In the genomic region with DNA sequence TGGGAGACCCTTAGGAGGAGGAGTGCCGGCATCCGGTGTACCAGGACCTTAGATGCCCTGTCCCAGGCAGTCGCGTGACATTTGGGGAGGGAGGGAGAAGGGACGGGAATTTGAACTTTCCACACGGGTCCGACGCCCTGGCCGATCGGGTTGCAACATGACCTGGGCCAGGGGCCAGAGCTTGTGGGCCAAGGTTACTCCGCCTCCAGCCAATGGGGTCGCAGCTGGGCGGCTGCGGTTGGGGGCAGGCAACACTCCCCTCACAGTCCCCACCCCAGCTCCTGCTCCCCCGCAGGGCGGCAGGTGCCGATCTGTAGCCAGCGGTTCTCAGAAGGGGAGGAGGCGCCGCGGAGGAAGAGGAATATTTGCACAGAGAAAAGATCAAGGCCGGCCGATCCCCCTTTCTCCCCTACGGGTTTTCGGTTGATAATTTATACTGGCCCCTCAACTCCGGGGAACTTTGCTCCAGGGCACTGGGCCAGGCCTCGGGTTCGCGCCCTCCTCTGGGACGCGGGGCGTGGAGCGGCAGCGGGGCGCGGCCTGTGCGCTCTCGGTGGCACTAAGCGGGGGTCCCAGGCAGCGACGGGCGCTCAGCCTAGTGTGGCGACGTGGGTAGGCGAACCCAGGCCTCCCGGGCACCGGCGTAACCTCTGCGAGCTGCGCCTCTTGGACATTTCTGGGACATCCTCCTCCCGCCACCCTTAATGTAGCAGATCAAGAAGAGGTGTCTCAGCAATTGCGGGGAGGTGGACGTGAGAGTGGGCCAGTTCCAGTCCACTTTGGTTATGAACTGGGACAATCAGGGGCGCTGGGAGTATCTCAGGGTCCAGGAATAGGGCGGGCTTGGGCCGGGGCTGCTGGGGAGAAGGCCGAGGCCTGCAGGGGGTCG, we compare ENCODE assay signal across 1 cellular context.
A peak's percentile ranks its signal among the peaks of the same experiment; 100 is the strongest.
TF ChIP-seq lines count a peak whose summit lies in the region.

No MANE protein-coding gene starts in this region.

TF ChIP-seq in HepG2, 621 proteins besides CTCF, POLR2A, EP300 and RAD21 (continued from another document and continues in another):
- 0 out of 2 replicates have a peak, but pooled peaks have one; percentile 39 for TF ChIP-seq SMAD3 (CRISPR knock-in tag; IDR thresholded peaks at IDR 0.05)
- no peak for TF ChIP-seq ZNF776 (CRISPR knock-in tag; IDR thresholded peaks at IDR 0.05)
- peak; percentile 94 for TF ChIP-seq ZNF891 (CRISPR knock-in tag; IDR thresholded peaks at IDR 0.05)
- TF ChIP-seq KAT7 (CRISPR knock-in tag; IDR thresholded peaks at IDR 0.05; ENCODE audit: borderline replicate concordance), result no peak
- no peak for TF ChIP-seq MAFF (IDR thresholded peaks at IDR 0.05; ENCODE audit: low read depth, low read length)
- TF ChIP-seq, protein P1, sequence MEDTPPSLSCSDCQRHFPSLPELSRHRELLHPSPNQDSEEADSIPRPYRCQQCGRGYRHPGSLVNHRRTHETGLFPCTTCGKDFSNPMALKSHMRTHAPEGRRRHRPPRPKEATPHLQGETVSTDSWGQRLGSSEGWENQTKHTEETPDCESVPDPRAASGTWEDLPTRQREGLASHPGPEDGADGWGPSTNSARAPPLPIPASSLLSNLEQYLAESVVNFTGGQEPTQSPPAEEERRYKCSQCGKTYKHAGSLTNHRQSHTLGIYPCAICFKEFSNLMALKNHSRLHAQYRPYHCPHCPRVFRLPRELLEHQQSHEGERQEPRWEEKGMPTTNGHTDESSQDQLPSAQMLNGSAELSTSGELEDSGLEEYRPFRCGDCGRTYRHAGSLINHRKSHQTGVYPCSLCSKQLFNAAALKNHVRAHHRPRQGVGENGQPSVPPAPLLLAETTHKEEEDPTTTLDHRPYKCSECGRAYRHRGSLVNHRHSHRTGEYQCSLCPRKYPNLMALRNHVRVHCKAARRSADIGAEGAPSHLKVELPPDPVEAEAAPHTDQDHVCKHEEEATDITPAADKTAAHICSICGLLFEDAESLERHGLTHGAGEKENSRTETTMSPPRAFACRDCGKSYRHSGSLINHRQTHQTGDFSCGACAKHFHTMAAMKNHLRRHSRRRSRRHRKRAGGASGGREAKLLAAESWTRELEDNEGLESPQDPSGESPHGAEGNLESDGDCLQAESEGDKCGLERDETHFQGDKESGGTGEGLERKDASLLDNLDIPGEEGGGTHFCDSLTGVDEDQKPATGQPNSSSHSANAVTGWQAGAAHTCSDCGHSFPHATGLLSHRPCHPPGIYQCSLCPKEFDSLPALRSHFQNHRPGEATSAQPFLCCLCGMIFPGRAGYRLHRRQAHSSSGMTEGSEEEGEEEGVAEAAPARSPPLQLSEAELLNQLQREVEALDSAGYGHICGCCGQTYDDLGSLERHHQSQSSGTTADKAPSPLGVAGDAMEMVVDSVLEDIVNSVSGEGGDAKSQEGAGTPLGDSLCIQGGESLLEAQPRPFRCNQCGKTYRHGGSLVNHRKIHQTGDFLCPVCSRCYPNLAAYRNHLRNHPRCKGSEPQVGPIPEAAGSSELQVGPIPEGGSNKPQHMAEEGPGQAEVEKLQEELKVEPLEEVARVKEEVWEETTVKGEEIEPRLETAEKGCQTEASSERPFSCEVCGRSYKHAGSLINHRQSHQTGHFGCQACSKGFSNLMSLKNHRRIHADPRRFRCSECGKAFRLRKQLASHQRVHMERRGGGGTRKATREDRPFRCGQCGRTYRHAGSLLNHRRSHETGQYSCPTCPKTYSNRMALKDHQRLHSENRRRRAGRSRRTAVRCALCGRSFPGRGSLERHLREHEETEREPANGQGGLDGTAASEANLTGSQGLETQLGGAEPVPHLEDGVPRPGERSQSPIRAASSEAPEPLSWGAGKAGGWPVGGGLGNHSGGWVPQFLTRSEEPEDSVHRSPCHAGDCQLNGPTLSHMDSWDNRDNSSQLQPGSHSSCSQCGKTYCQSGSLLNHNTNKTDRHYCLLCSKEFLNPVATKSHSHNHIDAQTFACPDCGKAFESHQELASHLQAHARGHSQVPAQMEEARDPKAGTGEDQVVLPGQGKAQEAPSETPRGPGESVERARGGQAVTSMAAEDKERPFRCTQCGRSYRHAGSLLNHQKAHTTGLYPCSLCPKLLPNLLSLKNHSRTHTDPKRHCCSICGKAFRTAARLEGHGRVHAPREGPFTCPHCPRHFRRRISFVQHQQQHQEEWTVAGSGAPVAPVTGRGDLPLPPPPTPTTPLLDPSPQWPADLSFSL (CRISPR knock-in tag; IDR thresholded peaks at IDR 0.05), result no peak
- TF ChIP-seq HNRNPUL1 (IDR thresholded peaks at IDR 0.05; ENCODE audit: low read depth, low read length), result peak; percentile 78; the same call in 1 of the 2 replicates
- peak; percentile 99 for TF ChIP-seq RXRB (CRISPR knock-in tag; IDR thresholded peaks at IDR 0.05; ENCODE audit: borderline replicate concordance)
- TF ChIP-seq TAF1 (CRISPR knock-in tag; IDR thresholded peaks at IDR 0.05), result peak; percentile 78
- TF ChIP-seq ZNF879 (CRISPR knock-in tag; IDR thresholded peaks at IDR 0.05), result peak; percentile 70; the same call in 1 of the 2 replicates
- TF ChIP-seq, protein P2, sequence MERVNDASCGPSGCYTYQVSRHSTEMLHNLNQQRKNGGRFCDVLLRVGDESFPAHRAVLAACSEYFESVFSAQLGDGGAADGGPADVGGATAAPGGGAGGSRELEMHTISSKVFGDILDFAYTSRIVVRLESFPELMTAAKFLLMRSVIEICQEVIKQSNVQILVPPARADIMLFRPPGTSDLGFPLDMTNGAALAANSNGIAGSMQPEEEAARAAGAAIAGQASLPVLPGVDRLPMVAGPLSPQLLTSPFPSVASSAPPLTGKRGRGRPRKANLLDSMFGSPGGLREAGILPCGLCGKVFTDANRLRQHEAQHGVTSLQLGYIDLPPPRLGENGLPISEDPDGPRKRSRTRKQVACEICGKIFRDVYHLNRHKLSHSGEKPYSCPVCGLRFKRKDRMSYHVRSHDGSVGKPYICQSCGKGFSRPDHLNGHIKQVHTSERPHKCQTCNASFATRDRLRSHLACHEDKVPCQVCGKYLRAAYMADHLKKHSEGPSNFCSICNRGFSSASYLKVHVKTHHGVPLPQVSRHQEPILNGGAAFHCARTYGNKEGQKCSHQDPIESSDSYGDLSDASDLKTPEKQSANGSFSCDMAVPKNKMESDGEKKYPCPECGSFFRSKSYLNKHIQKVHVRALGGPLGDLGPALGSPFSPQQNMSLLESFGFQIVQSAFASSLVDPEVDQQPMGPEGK (CRISPR knock-in tag; IDR thresholded peaks at IDR 0.05), result peak; percentile 99
- no peak for TF ChIP-seq ZNF557 (CRISPR knock-in tag; IDR thresholded peaks at IDR 0.05)
- TF ChIP-seq, protein P3, sequence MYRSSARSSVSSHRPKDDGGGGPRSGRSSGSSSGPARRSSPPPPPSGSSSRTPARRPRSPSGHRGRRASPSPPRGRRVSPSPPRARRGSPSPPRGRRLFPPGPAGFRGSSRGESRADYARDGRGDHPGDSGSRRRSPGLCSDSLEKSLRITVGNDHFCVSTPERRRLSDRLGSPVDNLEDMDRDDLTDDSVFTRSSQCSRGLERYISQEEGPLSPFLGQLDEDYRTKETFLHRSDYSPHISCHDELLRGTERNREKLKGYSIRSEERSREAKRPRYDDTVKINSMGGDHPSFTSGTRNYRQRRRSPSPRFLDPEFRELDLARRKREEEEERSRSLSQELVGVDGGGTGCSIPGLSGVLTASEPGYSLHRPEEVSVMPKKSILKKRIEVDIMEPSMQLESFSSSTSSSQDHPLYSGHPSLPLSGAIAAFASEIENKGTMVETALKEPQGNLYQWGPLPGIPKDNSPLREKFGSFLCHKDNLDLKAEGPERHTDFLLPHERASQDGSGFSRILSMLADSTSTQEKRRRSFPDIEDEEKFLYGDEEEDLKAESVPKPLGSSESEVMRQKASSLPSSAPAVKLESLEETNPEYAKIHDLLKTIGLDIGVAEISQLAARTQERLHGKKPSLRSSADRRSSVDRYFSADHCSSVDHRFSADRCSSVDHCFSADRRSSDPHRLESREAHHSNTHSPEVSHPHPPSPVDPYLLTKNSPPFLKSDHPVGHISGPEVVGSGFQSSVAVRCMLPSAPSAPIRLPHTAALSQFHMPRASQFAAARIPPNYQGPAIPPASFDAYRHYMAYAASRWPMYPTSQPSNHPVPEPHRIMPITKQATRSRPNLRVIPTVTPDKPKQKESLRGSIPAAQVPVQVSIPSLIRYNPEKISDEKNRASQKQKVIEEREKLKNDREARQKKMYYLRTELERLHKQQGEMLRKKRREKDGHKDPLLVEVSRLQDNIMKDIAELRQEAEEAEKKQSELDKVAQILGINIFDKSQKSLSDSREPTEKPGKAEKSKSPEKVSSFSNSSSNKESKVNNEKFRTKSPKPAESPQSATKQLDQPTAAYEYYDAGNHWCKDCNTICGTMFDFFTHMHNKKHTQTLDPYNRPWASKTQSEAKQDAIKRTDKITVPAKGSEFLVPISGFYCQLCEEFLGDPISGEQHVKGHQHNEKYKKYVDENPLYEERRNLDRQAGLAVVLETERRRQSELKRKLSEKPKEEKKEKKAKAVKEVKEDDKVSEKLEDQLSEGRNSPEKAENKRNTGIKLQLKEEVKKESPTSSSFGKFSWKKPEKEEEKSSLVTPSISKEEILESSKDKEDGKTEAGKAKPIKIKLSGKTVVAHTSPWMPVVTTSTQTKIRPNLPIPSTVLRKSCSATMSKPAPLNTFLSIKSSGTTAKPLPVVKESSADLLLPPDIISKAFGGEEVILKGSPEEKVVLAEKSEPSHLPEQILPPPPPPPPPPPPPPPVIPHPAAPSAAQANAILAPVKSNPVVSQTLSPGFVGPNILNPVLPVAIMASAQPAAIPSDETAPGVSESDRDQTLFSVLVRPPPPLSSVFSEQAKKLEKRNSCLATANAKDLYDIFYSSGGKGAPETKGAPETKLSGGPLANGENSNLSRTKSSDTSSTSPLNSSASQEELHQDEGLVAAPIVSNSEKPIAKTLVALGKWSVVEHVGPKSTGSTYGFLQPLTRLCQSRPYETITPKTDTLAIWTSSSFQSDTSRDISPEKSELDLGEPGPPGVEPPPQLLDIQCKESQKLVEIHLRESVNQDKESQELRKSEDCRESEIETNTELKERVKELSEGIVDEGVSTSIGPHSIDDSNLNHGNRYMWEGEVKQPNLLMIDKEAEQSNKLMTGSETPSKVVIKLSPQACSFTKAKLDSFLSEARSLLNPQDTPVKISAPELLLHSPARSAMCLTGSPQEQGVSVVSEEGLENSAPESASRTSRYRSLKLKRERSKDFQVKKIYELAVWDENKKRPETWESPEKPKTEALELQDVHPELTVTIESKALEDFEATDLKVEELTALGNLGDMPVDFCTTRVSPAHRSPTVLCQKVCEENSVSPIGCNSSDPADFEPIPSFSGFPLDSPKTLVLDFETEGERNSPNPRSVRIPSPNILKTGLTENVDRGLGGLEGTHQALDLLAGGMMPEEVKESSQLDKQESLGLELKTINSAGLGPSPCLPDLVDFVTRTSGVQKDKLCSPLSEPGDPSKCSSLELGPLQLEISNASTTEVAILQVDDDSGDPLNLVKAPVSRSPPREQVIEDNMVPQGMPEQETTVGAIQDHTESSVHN (CRISPR knock-in tag; IDR thresholded peaks at IDR 0.05), result no peak
- TF ChIP-seq, protein P4, sequence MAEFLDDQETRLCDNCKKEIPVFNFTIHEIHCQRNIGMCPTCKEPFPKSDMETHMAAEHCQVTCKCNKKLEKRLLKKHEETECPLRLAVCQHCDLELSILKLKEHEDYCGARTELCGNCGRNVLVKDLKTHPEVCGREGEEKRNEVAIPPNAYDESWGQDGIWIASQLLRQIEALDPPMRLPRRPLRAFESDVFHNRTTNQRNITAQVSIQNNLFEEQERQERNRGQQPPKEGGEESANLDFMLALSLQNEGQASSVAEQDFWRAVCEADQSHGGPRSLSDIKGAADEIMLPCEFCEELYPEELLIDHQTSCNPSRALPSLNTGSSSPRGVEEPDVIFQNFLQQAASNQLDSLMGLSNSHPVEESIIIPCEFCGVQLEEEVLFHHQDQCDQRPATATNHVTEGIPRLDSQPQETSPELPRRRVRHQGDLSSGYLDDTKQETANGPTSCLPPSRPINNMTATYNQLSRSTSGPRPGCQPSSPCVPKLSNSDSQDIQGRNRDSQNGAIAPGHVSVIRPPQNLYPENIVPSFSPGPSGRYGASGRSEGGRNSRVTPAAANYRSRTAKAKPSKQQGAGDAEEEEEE (CRISPR knock-in tag; IDR thresholded peaks at IDR 0.05; ENCODE audit: borderline replicate concordance), result no peak
- TF ChIP-seq FOXA1 (IDR thresholded peaks at IDR 0.05), result no peak
- peak; percentile 66 for TF ChIP-seq FOXA1 (CRISPR knock-in tag; IDR thresholded peaks at IDR 0.05)
- TF ChIP-seq MATR3 (CRISPR knock-in tag; IDR thresholded peaks at IDR 0.05), result no peak
- no peak for TF ChIP-seq ZSCAN22 (CRISPR knock-in tag; IDR thresholded peaks at IDR 0.05)
- 0 out of 2 replicates have a peak, but pooled peaks have one; percentile 37 for TF ChIP-seq TEAD2 (CRISPR knock-in tag; IDR thresholded peaks at IDR 0.05)
- TF ChIP-seq, protein P5, sequence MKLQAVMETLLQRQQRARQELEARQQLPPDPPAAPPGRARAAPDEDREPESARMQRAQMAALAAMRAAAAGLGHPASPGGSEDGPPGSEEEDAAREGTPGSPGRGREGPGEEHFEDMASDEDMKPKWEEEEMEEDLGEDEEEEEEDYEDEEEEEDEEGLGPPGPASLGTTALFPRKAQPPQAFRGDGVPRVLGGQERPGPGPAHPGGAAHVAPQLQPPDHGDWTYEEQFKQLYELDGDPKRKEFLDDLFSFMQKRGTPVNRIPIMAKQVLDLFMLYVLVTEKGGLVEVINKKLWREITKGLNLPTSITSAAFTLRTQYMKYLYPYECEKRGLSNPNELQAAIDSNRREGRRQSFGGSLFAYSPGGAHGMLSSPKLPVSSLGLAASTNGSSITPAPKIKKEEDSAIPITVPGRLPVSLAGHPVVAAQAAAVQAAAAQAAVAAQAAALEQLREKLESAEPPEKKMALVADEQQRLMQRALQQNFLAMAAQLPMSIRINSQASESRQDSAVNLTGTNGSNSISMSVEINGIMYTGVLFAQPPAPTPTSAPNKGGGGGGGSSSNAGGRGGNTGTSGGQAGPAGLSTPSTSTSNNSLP (IDR thresholded peaks at IDR 0.05; ENCODE audit: low read depth, low read length), result peak; percentile 61
- no peak; the same call in 1 of the 2 replicates for TF ChIP-seq ZNF138 (CRISPR knock-in tag; IDR thresholded peaks at IDR 0.05; ENCODE audit: low read depth)
- no peak for TF ChIP-seq PLRG1 (conservative IDR thresholded peaks at IDR 0.05)
- TF ChIP-seq PHF5A (CRISPR knock-in tag; IDR thresholded peaks at IDR 0.05; ENCODE audit: low read depth, unreplicated experiment), result peak; percentile 59
- TF ChIP-seq MAF1 (CRISPR knock-in tag; IDR thresholded peaks at IDR 0.05; ENCODE audit: borderline replicate concordance), result peak; percentile 95
- TF ChIP-seq REPIN1 (CRISPR knock-in tag; IDR thresholded peaks at IDR 0.05; ENCODE audit: borderline replicate concordance, low read depth), result peak; percentile 88; the same call in 1 of the 2 replicates
- TF ChIP-seq SALL2 (CRISPR knock-in tag; IDR thresholded peaks at IDR 0.05), result no peak
- TF ChIP-seq, protein P6, sequence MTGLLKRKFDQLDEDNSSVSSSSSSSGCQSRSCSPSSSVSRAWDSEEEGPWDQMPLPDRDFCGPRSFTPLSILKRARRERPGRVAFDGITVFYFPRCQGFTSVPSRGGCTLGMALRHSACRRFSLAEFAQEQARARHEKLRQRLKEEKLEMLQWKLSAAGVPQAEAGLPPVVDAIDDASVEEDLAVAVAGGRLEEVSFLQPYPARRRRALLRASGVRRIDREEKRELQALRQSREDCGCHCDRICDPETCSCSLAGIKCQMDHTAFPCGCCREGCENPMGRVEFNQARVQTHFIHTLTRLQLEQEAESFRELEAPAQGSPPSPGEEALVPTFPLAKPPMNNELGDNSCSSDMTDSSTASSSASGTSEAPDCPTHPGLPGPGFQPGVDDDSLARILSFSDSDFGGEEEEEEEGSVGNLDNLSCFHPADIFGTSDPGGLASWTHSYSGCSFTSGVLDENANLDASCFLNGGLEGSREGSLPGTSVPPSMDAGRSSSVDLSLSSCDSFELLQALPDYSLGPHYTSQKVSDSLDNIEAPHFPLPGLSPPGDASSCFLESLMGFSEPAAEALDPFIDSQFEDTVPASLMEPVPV (CRISPR knock-in tag; IDR thresholded peaks at IDR 0.05), result no peak; the same call in none of the 2 replicates
- TF ChIP-seq BCL6 (CRISPR knock-in tag; IDR thresholded peaks at IDR 0.05), result peak; percentile 84
